15 cellular contexts compared by ENCODE assay signal in the genomic region with DNA sequence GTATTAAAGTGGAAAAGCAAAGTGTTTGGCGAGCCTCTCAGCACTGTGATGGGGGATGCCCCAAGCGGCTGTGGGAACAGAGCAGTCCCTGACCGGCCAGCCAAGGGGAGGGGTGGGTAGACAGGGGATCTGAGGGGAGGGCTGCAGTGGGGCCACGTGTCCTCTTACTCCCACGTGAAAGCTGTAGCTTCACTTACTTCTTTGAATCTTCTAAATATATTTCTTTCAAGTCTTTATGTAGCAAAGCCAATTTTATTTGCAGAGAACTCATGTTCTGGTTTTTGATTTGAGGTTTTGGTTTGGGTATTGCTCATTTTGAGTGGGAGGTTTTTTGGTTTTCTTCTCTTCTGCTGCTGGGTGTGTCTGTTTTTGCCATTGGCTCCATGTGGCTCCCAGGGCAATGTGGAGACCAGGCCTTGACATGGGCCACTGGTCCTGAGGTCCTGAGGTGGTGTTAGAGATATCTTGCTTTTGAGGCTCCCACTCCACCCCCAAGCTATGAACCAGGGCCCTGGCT. TPM values are rescaled to one million over a fixed set of nuclear protein-coding genes. Genes with fewer than 3 reads are reported as not detected.
DNase-seq lines count a peak whose midpoint lies in the region; ATAC-seq, FAIRE-seq and TF ChIP-seq lines count a peak whose summit lies in the region.
"Had no signal": no experiment of that assay in that cellular context is flagged by ENCODE, and none has a peak within 500 bp of the region (broad histone marks: within the 10 kb centered on the region; RNA-seq: fewer than 3 reads in every experiment).

No MANE protein-coding gene starts in this region.

- no peaks in the 10 kb centered on the region for H3K36me3 ChIP-seq in naive thymus-derived CD4-positive, alpha-beta T cell (ENCODE audit: control insufficient read depth in 2 of 3, insufficient read depth in 3 of 3, low read length in 3 of 3)

- H3K9me3 ChIP-seq in naive thymus-derived CD4-positive, alpha-beta T cell (ENCODE audit: control insufficient read depth in 2 of 3, low read length in 3 of 3) = no peaks in the 10 kb centered on the region

- intact Hi-C loops in activated CD4-positive, alpha-beta T cell treated with anti-CD3 and anti-CD28 coated beads for 36 hours (cut with DNase I, micrococcal nuclease) = loop anchor here in 1 of 2 experiments (1.0 kb wide), 1 partner anchor 39 kb away; the partner anchor contains the start of genes THAP8 and WDR62
- intact Hi-C loops in naive thymus-derived CD4-positive, alpha-beta T cell (cut with micrococcal nuclease) = no loop called here

- no peak for TF ChIP-seq POLR2A in GM12892 (IDR thresholded peaks at IDR 0.05; ENCODE audit: low read depth, low read length)

- no peak for TF ChIP-seq CTCF in progenitor cell of endocrine pancreas (IDR thresholded peaks at IDR 0.05; ENCODE audit: unreplicated experiment)

- peak; percentile 87 for ATAC-seq in activated CD4-positive, alpha-beta T cell treated with anti-CD3 and anti-CD28 coated beads for 36 hours
- ATAC-seq in naive thymus-derived CD4-positive, alpha-beta T cell = no peak
- ATAC-seq in GM18519 (IDR thresholded peaks at IDR 0.05; ENCODE audit: low FRiP score, unreplicated experiment) = no peak
- ATAC-seq: PC-3 had no signal

- FAIRE-seq in GM12892 (lab: Jason Lieb, UNC) = peak; percentile 21

- POLR2A ChIA-PET in activated CD4-positive, alpha-beta T cell treated with anti-CD3 and anti-CD28 coated beads for 36 hours (lab: Charles Lee) = no interaction called here
- POLR2A ChIA-PET in naive thymus-derived CD4-positive, alpha-beta T cell (lab: Charles Lee) = no interaction called here

- H3K4me3 ChIP-seq in naive thymus-derived CD4-positive, alpha-beta T cell (ENCODE audit: low read length) = no peak overlapping the region

- H3K27me3 Mint-ChIP-seq in activated CD4-positive, alpha-beta T cell treated with anti-CD3 and anti-CD28 coated beads for 36 hours = no peaks in the 10 kb centered on the region
- H3K27me3 Mint-ChIP-seq in naive thymus-derived CD4-positive, alpha-beta T cell = no peaks in the 10 kb centered on the region
- no peaks in the 10 kb centered on the region for H3K27me3 Mint-ChIP-seq in progenitor cell of endocrine pancreas
- H3K27me3 Mint-ChIP-seq: activated naive CD4-positive, alpha-beta T cell treated with anti-CD3 and anti-CD28 coated beads, Interleukin-2, amount 50 U/mL, for 24 hours had no signal

- peak overlapping the region; percentile 47 for H3K27ac Mint-ChIP-seq in activated CD4-positive, alpha-beta T cell treated with anti-CD3 and anti-CD28 coated beads for 36 hours
- H3K27ac Mint-ChIP-seq in naive thymus-derived CD4-positive, alpha-beta T cell = peak overlapping the region in 6 of 9 donors; percentile 7 to 80 (median 42)
- no peak overlapping the region for H3K27ac Mint-ChIP-seq in progenitor cell of endocrine pancreas
- H3K27ac Mint-ChIP-seq: activated naive CD4-positive, alpha-beta T cell treated with anti-CD3 and anti-CD28 coated beads, Interleukin-2, amount 50 U/mL, for 24 hours had no signal

- H3K9me3 Mint-ChIP-seq in activated CD4-positive, alpha-beta T cell treated with anti-CD3 and anti-CD28 coated beads for 36 hours (ENCODE audit: low read depth) = no peaks in the 10 kb centered on the region
- no peaks in the 10 kb centered on the region for H3K9me3 Mint-ChIP-seq in naive thymus-derived CD4-positive, alpha-beta T cell
- H3K9me3 Mint-ChIP-seq in progenitor cell of endocrine pancreas (ENCODE audit: low read depth) = no peaks in the 10 kb centered on the region
- H3K9me3 Mint-ChIP-seq: activated naive CD4-positive, alpha-beta T cell treated with anti-CD3 and anti-CD28 coated beads, Interleukin-2, amount 50 U/mL, for 24 hours had no signal

- H3K36me3 Mint-ChIP-seq in activated CD4-positive, alpha-beta T cell treated with anti-CD3 and anti-CD28 coated beads for 36 hours (ENCODE audit: low read depth) = peaks cover 36% of the 10 kb centered on the region
- H3K36me3 Mint-ChIP-seq in naive thymus-derived CD4-positive, alpha-beta T cell = peaks cover 0 to 17% (median 0%) of the 10 kb centered on the region in 5 donors
- H3K36me3 Mint-ChIP-seq in progenitor cell of endocrine pancreas (ENCODE audit: insufficient read depth) = no peaks in the 10 kb centered on the region

- CTCF ChIA-PET in activated CD4-positive, alpha-beta T cell treated with anti-CD3 and anti-CD28 coated beads for 36 hours (lab: Charles Lee) = no interaction called here
- CTCF ChIA-PET in naive thymus-derived CD4-positive, alpha-beta T cell (lab: Charles Lee) = no interaction called here

- DNase-seq in activated CD4-positive, alpha-beta T cell treated with anti-CD3 and anti-CD28 coated beads for 36 hours = peak; percentile 59
- no peak for DNase-seq in activated CD4-positive, alpha-beta T cell treated with anti-CD3 and anti-CD28 coated beads for 1 hour
- DNase-seq in GM12892 (ENCODE audit: insufficient read length) = no peak
- peak; percentile 60 to 62 for DNase-seq in activated T-cell treated with anti-CD3 and anti-CD28 coated beads, Interleukin-2, amount 50 U/mL, for 48 hours
- peak in 1 of 9 donors; percentile 31 for DNase-seq in naive thymus-derived CD4-positive, alpha-beta T cell
- DNase-seq in progenitor cell of endocrine pancreas (ENCODE audit: low spot score, unreplicated experiment) = no peak
- DNase-seq in NCI-H2171 (lab: John Stamatoyannopoulos, UW) = no peak
- DNase-seq: glutamatergic neuron, KG1, NCI-H1417, PC-3 had no signal

- H3K27ac ChIP-seq in naive thymus-derived CD4-positive, alpha-beta T cell (ENCODE audit: low read depth, low read length) = no peak overlapping the region

- H3K4me1 ChIP-seq in naive thymus-derived CD4-positive, alpha-beta T cell (ENCODE audit: control insufficient read depth in 2 of 2, insufficient read depth in 2 of 2, low read length in 2 of 2) = no peaks in the 10 kb centered on the region

- H3K4me1 Mint-ChIP-seq in activated CD4-positive, alpha-beta T cell treated with anti-CD3 and anti-CD28 coated beads for 36 hours = peaks cover 19% of the 10 kb centered on the region
- H3K4me1 Mint-ChIP-seq in naive thymus-derived CD4-positive, alpha-beta T cell = peaks cover 0 to 14% (median 8%) of the 10 kb centered on the region in 7 donors
- no peaks in the 10 kb centered on the region for H3K4me1 Mint-ChIP-seq in progenitor cell of endocrine pancreas (ENCODE audit: low read depth)
- H3K4me1 Mint-ChIP-seq: activated naive CD4-positive, alpha-beta T cell treated with anti-CD3 and anti-CD28 coated beads, Interleukin-2, amount 50 U/mL, for 24 hours had no signal

- H3K27me3 ChIP-seq in naive thymus-derived CD4-positive, alpha-beta T cell (ENCODE audit: control insufficient read depth in 2 of 2, insufficient read depth in 2 of 2, low read length in 2 of 2) = no peaks in the 10 kb centered on the region

- H3K4me3 Mint-ChIP-seq in activated CD4-positive, alpha-beta T cell treated with anti-CD3 and anti-CD28 coated beads for 36 hours = no peak overlapping the region
- H3K4me3 Mint-ChIP-seq in naive thymus-derived CD4-positive, alpha-beta T cell = no peak overlapping the region
- no peak overlapping the region for H3K4me3 Mint-ChIP-seq in progenitor cell of endocrine pancreas (ENCODE audit: low read depth)
- H3K4me3 Mint-ChIP-seq: activated naive CD4-positive, alpha-beta T cell treated with anti-CD3 and anti-CD28 coated beads, Interleukin-2, amount 50 U/mL, for 24 hours had no signal

RNA-seq across cellular contexts. Expression of gene OVOL3, which starts 17.7 kb away (rescaled TPM):
- not detected for total RNA-seq in activated CD4-positive, alpha-beta T cell treated with anti-CD3 and anti-CD28 coated beads for 36 hours
- not detected for polyA plus RNA-seq in GM12892 (2012; ENCODE audit: missing spikeins)
- not detected for total RNA-seq in naive thymus-derived CD4-positive, alpha-beta T cell
- not detected for polyA plus RNA-seq in naive thymus-derived CD4-positive, alpha-beta T cell
- total RNA-seq in progenitor cell of endocrine pancreas = 0.47 TPM in 1 of 2 replicates, not detected in the other
- total RNA-seq: A172, kidney epithelial cell, PC-3 had no signal

RNA-seq across cellular contexts. Expression of gene POLR2I, which starts 21.5 kb away (rescaled TPM):
- 10 to 100 TPM; 89.6 to 97.3 TPM for total RNA-seq in activated CD4-positive, alpha-beta T cell treated with anti-CD3 and anti-CD28 coated beads for 36 hours
- 62.7 TPM for polyA plus RNA-seq in GM12892 (2012; ENCODE audit: missing spikeins)
- total RNA-seq in naive thymus-derived CD4-positive, alpha-beta T cell = 10 to 100 TPM; 20.9 to 56.7 (median 44.7) TPM
- 100 to 1,000 TPM; 153 to 166 TPM for polyA plus RNA-seq in naive thymus-derived CD4-positive, alpha-beta T cell
- 84.8 and 85.8 TPM in 2 replicates for total RNA-seq in progenitor cell of endocrine pancreas

RNA-seq across cellular contexts. Expression of gene TBCB, which starts 22.1 kb away (rescaled TPM):
- 100 to 1,000 TPM; 111 to 117 TPM for total RNA-seq in activated CD4-positive, alpha-beta T cell treated with anti-CD3 and anti-CD28 coated beads for 36 hours
- 81.2 TPM for polyA plus RNA-seq in GM12892 (2012; ENCODE audit: missing spikeins)
- 100 to 1,000 TPM in 4 of 5 experiments, 10 to 100 TPM in 1; 72.8 to 174 (median 119) TPM for total RNA-seq in naive thymus-derived CD4-positive, alpha-beta T cell
- polyA plus RNA-seq in naive thymus-derived CD4-positive, alpha-beta T cell = 100 to 1,000 TPM; 153 to 173 TPM
- total RNA-seq in progenitor cell of endocrine pancreas = 138 and 148 TPM in 2 replicates

RNA-seq across cellular contexts. Expression of gene WDR62, which starts 38.5 kb away (rescaled TPM):
- 10 to 100 TPM; 13.6 to 14.3 TPM for total RNA-seq in activated CD4-positive, alpha-beta T cell treated with anti-CD3 and anti-CD28 coated beads for 36 hours
- 4.7 TPM for polyA plus RNA-seq in GM12892 (2012; ENCODE audit: missing spikeins)
- 10 to 100 TPM in 1 of 5 experiments, 1 to 10 TPM in 4; 1.5 to 22.4 (median 2.9) TPM for total RNA-seq in naive thymus-derived CD4-positive, alpha-beta T cell
- polyA plus RNA-seq in naive thymus-derived CD4-positive, alpha-beta T cell = under 1 TPM; 0.07 to 0.33 TPM
- 9.2 and 10.6 TPM in 2 replicates for total RNA-seq in progenitor cell of endocrine pancreas

RNA-seq across cellular contexts. Expression of gene THAP8, which starts 39.1 kb away (rescaled TPM):
- 1 to 10 TPM; 3.1 to 3.4 TPM for total RNA-seq in activated CD4-positive, alpha-beta T cell treated with anti-CD3 and anti-CD28 coated beads for 36 hours
- 2.9 TPM for polyA plus RNA-seq in GM12892 (2012; ENCODE audit: missing spikeins)
- total RNA-seq in naive thymus-derived CD4-positive, alpha-beta T cell = 1 to 10 TPM; 2.2 to 6.6 (median 6.1) TPM
- 1 to 10 TPM; 4.5 to 5.4 TPM for polyA plus RNA-seq in naive thymus-derived CD4-positive, alpha-beta T cell
- 10.1 and 10.4 TPM in 2 replicates for total RNA-seq in progenitor cell of endocrine pancreas

Comparison
In these comparisons a context has a peak if more than half of its experiments do, and no peak if none do; other contexts are left out.
1. DNase-seq: peak in activated CD4-positive, alpha-beta T cell treated with anti-CD3 and anti-CD28 coated beads for 36 hours (single experiment) and activated T-cell treated with anti-CD3 and anti-CD28 coated beads, Interleukin-2, amount 50 U/mL, for 48 hours (2 of 2); none in activated CD4-positive, alpha-beta T cell treated with anti-CD3 and anti-CD28 coated beads for 1 hour (single experiment), GM12892 (single experiment), progenitor cell of endocrine pancreas (single experiment) and NCI-H2171 (single experiment).